ENCODE assay signal across 8 cellular contexts in genomic region chr4:1628892-1629703, GRCh38. TPM values are rescaled to one million over a fixed set of nuclear protein-coding genes. Genes with fewer than 3 reads are reported as not detected.
DNase-seq lines count a peak whose midpoint lies in the region; ATAC-seq and TF ChIP-seq lines count a peak whose summit lies in the region.

No MANE protein-coding gene starts in this region.

- H3K36me3 ChIP-seq in H7 (replicated peaks; ENCODE audit: control insufficient read depth, insufficient read depth, low read length): no peaks in the 10 kb centered on the region
- no peaks in the 10 kb centered on the region for H3K36me3 ChIP-seq in testis (ENCODE audit: low read depth, missing control alignments)

- intact Hi-C loops in testis (cut with DNase I; ENCODE audit: low total_unique reads): no loop called here

- H3K27ac ChIP-seq in testis: no peak overlapping the region

- no peaks in the 10 kb centered on the region for H3K9me3 Mint-ChIP-seq in activated T-cell treated with anti-CD3 and anti-CD28 coated beads, Interleukin-2, amount 50 U/mL, for 24 hours

- no peak for TF ChIP-seq POLR2A in testis (IDR thresholded peaks at IDR 0.05)

- H3K4me1 Mint-ChIP-seq in activated T-cell treated with anti-CD3 and anti-CD28 coated beads, Interleukin-2, amount 50 U/mL, for 24 hours (ENCODE audit: low read depth): no peaks in the 10 kb centered on the region

- no peaks in the 10 kb centered on the region for H3K9me3 ChIP-seq in testis

- ATAC-seq in HG03139 (IDR thresholded peaks at IDR 0.05; ENCODE audit: unreplicated experiment): no peak

- H3K4me3 ChIP-seq in H7 (ENCODE audit: insufficient read depth, low read depth, low read length) (no peak overlapping the region), fibroblast of pulmonary artery (replicated peaks; ENCODE audit: low read depth, low read length) (no peak overlapping the region), testis (no peak overlapping the region)

- H3K27ac Mint-ChIP-seq in activated T-cell treated with anti-CD3 and anti-CD28 coated beads, Interleukin-2, amount 50 U/mL, for 24 hours: no peak overlapping the region

- H3K4me1 ChIP-seq in testis: no peaks in the 10 kb centered on the region

- TF ChIP-seq CTCF in fibroblast of pulmonary artery (IDR thresholded peaks at IDR 0.05; ENCODE audit: low read length, missing control alignments) (peak; percentile 86), testis (IDR thresholded peaks at IDR 0.05) (peak; percentile 76 to 97 (median 86))

- no peak overlapping the region for H3K4me3 Mint-ChIP-seq in activated T-cell treated with anti-CD3 and anti-CD28 coated beads, Interleukin-2, amount 50 U/mL, for 24 hours

- no peaks in the 10 kb centered on the region for H3K36me3 Mint-ChIP-seq in activated T-cell treated with anti-CD3 and anti-CD28 coated beads, Interleukin-2, amount 50 U/mL, for 24 hours (ENCODE audit: low read depth)

- DNase-seq in CD1c-positive myeloid dendritic cell (ENCODE audit: extremely low spot score) (peak; percentile 57), H7 (peak; percentile 98), OCI-M1 (lab: John Stamatoyannopoulos, UW) (peak; percentile 82), fibroblast of pulmonary artery (ENCODE audit: low read depth) (peak; percentile 49), nucleus accumbens (lab: John Stamatoyannopoulos, UW) (peak in 41 of 56 donors; percentile 1 to 76 (median 26)), testis (peak; percentile 76)
- peak; percentile 79 for DNase-seq in activated T-cell treated with anti-CD3 and anti-CD28 coated beads, Interleukin-2, amount 50 U/mL, for 24 hours

- WGBS in testis, 2 donors: 52 to 70% methylated on average over 11 to 25 of the region's 25 CpGs

- H3K27me3 ChIP-seq in H7 (ENCODE audit: control insufficient read depth, insufficient read depth, low read length) (no peaks in the 10 kb centered on the region), testis (no peaks in the 10 kb centered on the region)

- H3K27me3 Mint-ChIP-seq in activated T-cell treated with anti-CD3 and anti-CD28 coated beads, Interleukin-2, amount 50 U/mL, for 24 hours: no peaks in the 10 kb centered on the region

RNA-seq across cellular contexts. Expression of gene FAM53A, which starts 55.0 kb away (rescaled TPM):
- 7.4 and 24.5 TPM in 2 replicates for total RNA-seq in H7 (2014; rRNA removed; shearing (Covaris generic))
- 10 to 100 TPM; 41.3 to 60.8 TPM for total RNA-seq in testis
- 24.2 TPM for polyA plus RNA-seq in testis (ENCODE audit: insufficient read depth, low read depth, low replicate concordance)

Comparison
In these comparisons a context has a peak if more than half of its experiments do, and no peak if none do; other contexts are left out.
1. DNase-seq: peak in every context shown above with its lines; median percentile 98 in H7; 82 in OCI-M1; 79 in activated T-cell treated with anti-CD3 and anti-CD28 coated beads, Interleukin-2, amount 50 U/mL, for 24 hours; 76 in testis; 57 in CD1c-positive myeloid dendritic cell; 49 in fibroblast of pulmonary artery; 26 in nucleus accumbens.